In the genomic region with DNA sequence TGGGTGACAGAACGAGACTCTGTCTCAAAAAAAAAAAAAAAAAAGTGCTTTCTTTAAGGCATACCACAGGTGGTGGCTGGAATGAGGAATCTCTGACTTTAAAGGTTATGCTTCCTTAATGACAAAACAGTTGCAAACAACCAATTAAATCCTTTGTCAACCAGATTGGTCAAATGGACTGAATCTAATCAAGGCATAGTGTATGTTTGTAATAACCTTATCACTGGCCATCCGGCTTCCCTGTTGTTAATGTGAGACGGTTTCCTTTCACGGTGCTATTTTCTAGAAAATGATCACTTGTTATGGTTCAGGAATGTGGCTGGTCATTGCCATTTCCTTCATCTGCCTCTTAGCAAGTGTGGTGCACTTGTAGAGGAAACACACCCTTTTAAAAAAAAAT, we compare ENCODE assay signal across 24 cellular contexts.
DNase-seq lines count a peak whose midpoint lies in the region; ATAC-seq, FAIRE-seq and TF ChIP-seq lines count a peak whose summit lies in the region.
"Had no signal": no experiment of that assay in that cellular context is flagged by ENCODE, and none has a peak within 500 bp of the region (broad histone marks: within the 10 kb centered on the region; RNA-seq: fewer than 3 reads in every experiment).

No MANE protein-coding gene starts in this region.

- no peak for FAIRE-seq in K562 (lab: Jason Lieb, UNC)
- FAIRE-seq: A549, GM12891, pancreas had no signal

- no TSS peak for BruUV-seq in K562 (replicated peaks; lab: Mats Ljungman, UMichigan)

- H3K36me3 ChIP-seq in K562 (ENCODE audit: control insufficient read depth, insufficient read depth, low read length): peaks cover 20% of the 10 kb centered on the region
- H3K36me3 ChIP-seq in left lung: peaks cover 0 to 5% of the 10 kb centered on the region in 2 donors

- ATAC-seq in right cardiac atrium (peak; percentile 47 to 64), Right ventricle myocardium superior (ENCODE audit: poor library complexity) (no peak), K562 (peak; percentile 55), left lung (peak; percentile 58), GM21390 (IDR thresholded peaks at IDR 0.05; ENCODE audit: unreplicated experiment) (no peak), GM19328 (IDR thresholded peaks at IDR 0.05; ENCODE audit: unreplicated experiment) (no peak)
- ATAC-seq: A549; activated CD8-positive, alpha-beta memory T cell treated with anti-CD3 and anti-CD28 coated beads, Interleukin-2, amount 10 ng/mL, durations not matched to agents 7 days and 5 days; esophagus mucosa; HCT116; Panc1; stimulated activated naive CD8-positive, alpha-beta T cell treated with anti-CD3 and anti-CD28 coated beads, Interleukin-15, amount 100 ng/mL, for 72 hours; upper lobe of right lung had no signal

- H4K20me1 ChIP-seq in K562 (replicated peaks; ENCODE audit: control insufficient read depth, insufficient read depth, low read length): no peaks in the 10 kb centered on the region
- H4K20me1 ChIP-seq: BLaER1 treated with 17β-estradiol and CSF1 and Interleukin-3, amounts not matched to agents 10 nM and 100 nM had no signal

- H3K4me1 ChIP-seq in right cardiac atrium (ENCODE audit: control insufficient read depth, insufficient read depth, low read length) (peaks cover 6% of the 10 kb centered on the region), K562 (replicated peaks in 1 of 2; ENCODE audit: control insufficient read depth in 2 of 2, insufficient read depth in 2 of 2, low read length in 2 of 2) (peaks cover 9 to 31% of the 10 kb centered on the region in 2 experiments; a peak in 4 of 5 replicates), left lung (peaks cover 0 to 2% of the 10 kb centered on the region in 2 donors)

- in situ Hi-C loops in K562 (cut with MboI) (no loop called here), GM13976 (cut with MboI; ENCODE audit: low sequenced_read_pairs, unreplicated experiment) (no loop called here)

- POLR2A ChIA-PET in K562 (lab: Yijun Ruan, JAX): no interaction called here

- peak; percentile 70 for TF ChIP-seq EP300 in K562 (IDR thresholded peaks at IDR 0.05; ENCODE audit: low read length)

- H2AFZ ChIP-seq in K562 (ENCODE audit: low read depth, low read length): no peak overlapping the region

- H3K79me2 ChIP-seq in K562 (ENCODE audit: control insufficient read depth, insufficient read depth, low read length): peaks cover 3% of the 10 kb centered on the region; the same call in 2 of the 3 replicates

- WGBS in right cardiac atrium: 65% methylated on average over 4 of the region's 4 CpGs
- WGBS in K562 (ENCODE audit: insufficient coverage, low coverage, missing lambda C conversion rate): 0% methylated on average over 3 of the region's 4 CpGs

- no peak overlapping the region for H3K27ac ChIP-seq in right cardiac atrium (ENCODE audit: low read length)
- H3K27ac ChIP-seq in K562 (ENCODE audit: extremely low read depth, low read depth, low read length): peak overlapping the region; percentile 71; the same call in 2 of the 3 replicates
- peak overlapping the region in 1 of 2 donors; percentile 2 for H3K27ac ChIP-seq in left lung
- H3K27ac ChIP-seq: pancreas, SK-N-MC, upper lobe of right lung had no signal

- no peak for TF ChIP-seq POLR2A in K562 (conservative IDR thresholded peaks at IDR 0.05)

- H3K9me3 ChIP-seq in right cardiac atrium (ENCODE audit: control insufficient read depth, low read length): no peaks in the 10 kb centered on the region
- H3K9me3 ChIP-seq in K562 (replicated peaks; ENCODE audit: control insufficient read depth, insufficient read depth, low read depth, low read length): no peaks in the 10 kb centered on the region
- H3K9me3 ChIP-seq in left lung: no peaks in the 10 kb centered on the region
- H3K9me3 ChIP-seq: A549; BLaER1 treated with 17β-estradiol and CSF1 and Interleukin-3, amounts not matched to agents 10 nM and 100 nM; pancreas; upper lobe of right lung had no signal

- no peak for TF ChIP-seq RAD21 in K562 (CRISPR knock-in tag; conservative IDR thresholded peaks at IDR 0.05 in 1 of 2, IDR thresholded peaks at IDR 0.05 in 1 of 2)

- no peak overlapping the region; a peak in 1 of 4 replicates for H3K9ac ChIP-seq in K562 (ENCODE audit: insufficient read depth in 1 of 2, low read depth in 2 of 2, low read length in 2 of 2)
- H3K9ac ChIP-seq: BLaER1 treated with 17β-estradiol and CSF1 and Interleukin-3, amounts not matched to agents 10 nM and 100 nM had no signal

- intact Hi-C loops in right cardiac atrium (cut with DNase I): no loop called here
- intact Hi-C loops in Right ventricle myocardium superior (cut with DNase I): no loop called here
- intact Hi-C loops in K562 (cut with micrococcal nuclease): no loop called here
- intact Hi-C loops in left lung (cut with DNase I): no loop called here
- intact Hi-C loops in posterior cingulate gyrus (cut with DNase I): no loop called here

- TF ChIP-seq CTCF in K562 (IDR thresholded peaks at IDR 0.05 in 2 of 3, conservative IDR thresholded peaks at IDR 0.05 in 1 of 3; ENCODE audit: insufficient read depth in 2 of 3, low read depth in 1 of 3, low read length in 3 of 3) (no peak), left lung (IDR thresholded peaks at IDR 0.05) (no peak), GM13976 (IDR thresholded peaks at IDR 0.05; ENCODE audit: borderline replicate concordance, control extremely low read depth, extremely low read depth, insufficient read depth, missing control alignments) (no peak)

- H3K4me2 ChIP-seq in K562 (ENCODE audit: insufficient read depth, low read length): no peak overlapping the region
- H3K4me2 ChIP-seq: A549 had no signal

- H3K27me3 ChIP-seq in right cardiac atrium (ENCODE audit: control insufficient read depth, insufficient read depth) (no peaks in the 10 kb centered on the region), K562 (ENCODE audit: control insufficient read depth in 2 of 2, insufficient read depth in 2 of 2, low read length in 2 of 2) (no peaks in the 10 kb centered on the region), left lung (no peaks in the 10 kb centered on the region)
- H3K27me3 ChIP-seq: BLaER1 treated with 17β-estradiol and CSF1 and Interleukin-3, amounts not matched to agents 10 nM and 100 nM; pancreas; upper lobe of right lung had no signal

- H3K4me3 ChIP-seq in right cardiac atrium (ENCODE audit: low read length) (no peak overlapping the region), K562 (no peak overlapping the region), left lung (no peak overlapping the region)
- H3K4me3 ChIP-seq: A549; BLaER1 treated with 17β-estradiol and CSF1 and Interleukin-3, amounts not matched to agents 10 nM and 100 nM; pancreas; SK-N-MC; upper lobe of right lung had no signal

- DNase-seq in right cardiac atrium (no peak), Right ventricle myocardium superior (no peak), K562 (ENCODE audit: extremely low read depth in 1 of 4, low spot score in 3 of 4) (peak in 3 of 4 experiments; percentile 15 to 54 (median 36)), left lung (no peak), posterior cingulate gyrus (no peak), GM13976 (ENCODE audit: low spot score) (no peak)
- DNase-seq: activated CD8-positive, alpha-beta memory T cell treated with anti-CD3 and anti-CD28 coated beads, Interleukin-2, amount 10 ng/mL, durations not matched to agents 7 days and 5 days; activated naive CD8-positive, alpha-beta T cell treated with anti-CD3 and anti-CD28 coated beads, Interleukin-2, amount 10 ng/mL, durations not matched to agents 7 days and 5 days; mammary epithelial cell; NCI-H187; NCI-H82; pancreas; stimulated activated CD4-positive, alpha-beta T cell treated with anti-CD3 and anti-CD28 coated beads, Interleukin-2, amount 100 ng/mL, for 48 hours; stimulated activated naive CD8-positive, alpha-beta T cell treated with anti-CD3 and anti-CD28 coated beads, Interleukin-15, amount 100 ng/mL, for 72 hours; upper lobe of right lung had no signal

- CTCF ChIA-PET in K562 (lab: Yijun Ruan, JAX; ENCODE audit: low intra/inter-chr PET ratio): no interaction called here

- no peaks in the 10 kb centered on the region for H3K9me1 ChIP-seq in K562 (ENCODE audit: control insufficient read depth, insufficient read depth, low read length)

TF ChIP-seq in K562, 482 proteins besides CTCF, POLR2A, EP300 and RAD21 (continues in another document):
- TF ChIP-seq TBL1XR1 (IDR thresholded peaks at IDR 0.05; ENCODE audit: low read length in 2 of 2) (peak in 1 of 2 experiments; percentile 37; a peak in 1 of 4 replicates), ZNF23 (CRISPR knock-in tag; IDR thresholded peaks at IDR 0.05) (no peak), SOX6 (IDR thresholded peaks at IDR 0.05) (peak; percentile 36; the same call in 1 of the 2 replicates), RCOR1 (IDR thresholded peaks at IDR 0.05; ENCODE audit: borderline replicate concordance in 1 of 2, low read depth in 2 of 2, low read length in 2 of 2) (peak in 1 of 2 experiments; percentile 39; a peak in 1 of 4 replicates), NCOR1 (IDR thresholded peaks at IDR 0.05) (peak; percentile 43; the same call in 1 of the 2 replicates), SFPQ (IDR thresholded peaks at IDR 0.05; ENCODE audit: low read depth, low read length) (no peak)
- TF ChIP-seq, protein P1, sequence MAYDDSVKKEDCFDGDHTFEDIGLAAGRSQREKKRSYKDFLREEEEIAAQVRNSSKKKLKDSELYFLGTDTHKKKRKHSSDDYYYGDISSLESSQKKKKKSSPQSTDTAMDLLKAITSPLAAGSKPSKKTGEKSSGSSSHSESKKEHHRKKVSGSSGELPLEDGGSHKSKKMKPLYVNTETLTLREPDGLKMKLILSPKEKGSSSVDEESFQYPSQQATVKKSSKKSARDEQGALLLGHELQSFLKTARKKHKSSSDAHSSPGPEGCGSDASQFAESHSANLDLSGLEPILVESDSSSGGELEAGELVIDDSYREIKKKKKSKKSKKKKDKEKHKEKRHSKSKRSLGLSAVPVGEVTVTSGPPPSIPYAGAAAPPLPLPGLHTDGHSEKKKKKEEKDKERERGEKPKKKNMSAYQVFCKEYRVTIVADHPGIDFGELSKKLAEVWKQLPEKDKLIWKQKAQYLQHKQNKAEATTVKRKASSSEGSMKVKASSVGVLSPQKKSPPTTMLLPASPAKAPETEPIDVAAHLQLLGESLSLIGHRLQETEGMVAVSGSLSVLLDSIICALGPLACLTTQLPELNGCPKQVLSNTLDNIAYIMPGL (CRISPR knock-in tag; IDR thresholded peaks at IDR 0.05): no peak

Comparison
In these comparisons a context has a peak if more than half of its experiments do, and no peak if none do; other contexts are left out.
1. ATAC-seq: peak in right cardiac atrium (2 of 2), K562 (single experiment) and left lung (single experiment); none in Right ventricle myocardium superior (single experiment), GM21390 (single experiment) and GM19328 (single experiment).
2. DNase-seq: peak in K562 (3 of 4); none in right cardiac atrium (0 of 3), Right ventricle myocardium superior (single experiment), left lung (0 of 2), posterior cingulate gyrus (0 of 10) and GM13976 (single experiment).